Comparison of ENCODE assay signal across 1 cellular context in the genomic region with DNA sequence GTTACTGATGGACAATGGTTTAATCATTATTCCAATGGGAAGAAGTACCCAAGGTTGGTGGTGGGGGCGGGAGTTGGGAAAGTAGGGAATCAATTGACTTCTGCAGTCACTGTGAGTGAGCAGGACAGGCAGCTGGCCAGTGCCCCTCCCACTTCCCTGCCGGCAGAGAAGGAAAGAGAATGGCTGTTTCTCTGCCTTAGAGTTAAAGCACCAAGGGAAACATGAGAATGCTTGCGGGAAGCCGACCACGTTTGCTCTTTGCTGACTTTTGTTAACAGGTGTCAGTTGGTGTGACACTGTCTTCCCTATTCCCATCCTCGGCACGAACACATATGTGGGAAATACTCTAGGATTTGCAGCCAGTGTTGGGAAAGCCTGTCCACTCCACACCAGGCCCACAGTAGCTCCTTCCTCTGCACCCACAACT.
TF ChIP-seq lines count a peak whose summit lies in the region.

No MANE protein-coding gene starts in this region.

TF ChIP-seq in A549, 52 proteins besides CTCF, POLR2A, EP300 and RAD21 (continued from another document):
- TF ChIP-seq, protein P1, sequence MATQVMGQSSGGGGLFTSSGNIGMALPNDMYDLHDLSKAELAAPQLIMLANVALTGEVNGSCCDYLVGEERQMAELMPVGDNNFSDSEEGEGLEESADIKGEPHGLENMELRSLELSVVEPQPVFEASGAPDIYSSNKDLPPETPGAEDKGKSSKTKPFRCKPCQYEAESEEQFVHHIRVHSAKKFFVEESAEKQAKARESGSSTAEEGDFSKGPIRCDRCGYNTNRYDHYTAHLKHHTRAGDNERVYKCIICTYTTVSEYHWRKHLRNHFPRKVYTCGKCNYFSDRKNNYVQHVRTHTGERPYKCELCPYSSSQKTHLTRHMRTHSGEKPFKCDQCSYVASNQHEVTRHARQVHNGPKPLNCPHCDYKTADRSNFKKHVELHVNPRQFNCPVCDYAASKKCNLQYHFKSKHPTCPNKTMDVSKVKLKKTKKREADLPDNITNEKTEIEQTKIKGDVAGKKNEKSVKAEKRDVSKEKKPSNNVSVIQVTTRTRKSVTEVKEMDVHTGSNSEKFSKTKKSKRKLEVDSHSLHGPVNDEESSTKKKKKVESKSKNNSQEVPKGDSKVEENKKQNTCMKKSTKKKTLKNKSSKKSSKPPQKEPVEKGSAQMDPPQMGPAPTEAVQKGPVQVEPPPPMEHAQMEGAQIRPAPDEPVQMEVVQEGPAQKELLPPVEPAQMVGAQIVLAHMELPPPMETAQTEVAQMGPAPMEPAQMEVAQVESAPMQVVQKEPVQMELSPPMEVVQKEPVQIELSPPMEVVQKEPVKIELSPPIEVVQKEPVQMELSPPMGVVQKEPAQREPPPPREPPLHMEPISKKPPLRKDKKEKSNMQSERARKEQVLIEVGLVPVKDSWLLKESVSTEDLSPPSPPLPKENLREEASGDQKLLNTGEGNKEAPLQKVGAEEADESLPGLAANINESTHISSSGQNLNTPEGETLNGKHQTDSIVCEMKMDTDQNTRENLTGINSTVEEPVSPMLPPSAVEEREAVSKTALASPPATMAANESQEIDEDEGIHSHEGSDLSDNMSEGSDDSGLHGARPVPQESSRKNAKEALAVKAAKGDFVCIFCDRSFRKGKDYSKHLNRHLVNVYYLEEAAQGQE (IDR thresholded peaks at IDR 0.05) = no peak
- no peak for TF ChIP-seq ZFP36 (IDR thresholded peaks at IDR 0.05; ENCODE audit: borderline replicate concordance, partially characterized antibody)
TF ChIP-seq in A549: peak in this region for 0.
